ENCODE assay signal across 22 cellular contexts in genomic region chr4:121140712-121141111, GRCh38. TPM values are rescaled to one million over a fixed set of nuclear protein-coding genes. Genes with fewer than 3 reads are reported as not detected.
A peak's percentile ranks its signal among the peaks of the same experiment; 100 is the strongest.
DNase-seq lines count a peak whose midpoint lies in the region; ATAC-seq and TF ChIP-seq lines count a peak whose summit lies in the region.
"Had no signal": no experiment of that assay in that cellular context is flagged by ENCODE, and none has a peak within 500 bp of the region (broad histone marks: within the 10 kb centered on the region; RNA-seq: fewer than 3 reads in every experiment).

No MANE protein-coding gene starts in this region.

- DNase-seq in AG08395 (ENCODE audit: low spot score), result peak; percentile 75
- peak; percentile 76 for DNase-seq in HFFc6
- peak; percentile 32 for DNase-seq in amniotic stem cell (lab: John Stamatoyannopoulos, UW)
- peak; percentile 8 for DNase-seq in hepatic stellate cell (ENCODE audit: low spot score)
- no peak for DNase-seq in posterior cingulate gyrus
- DNase-seq in posterior vena cava (ENCODE audit: low spot score), result no peak
- DNase-seq in NOMO-1 treated with DMSO at 0.1 percent for 48 hours (lab: John Stamatoyannopoulos, UW; ENCODE audit: unreplicated experiment), result no peak
- DNase-seq: activated CD4-positive, alpha-beta memory T cell treated with anti-CD3 and anti-CD28 coated beads for 36 hours; body of pancreas; DMS79; Karpas-422; lower lobe of right lung; NCI-H146; NCI-H446; stimulated activated CD4-positive, alpha-beta T cell treated with anti-CD3 and anti-CD28 coated beads, Interleukin-1b, Interleukin-23, amount 100 ng/mL, for 48 hours; thyroid gland had no signal

- no peaks in the 10 kb centered on the region for H3K9me3 Mint-ChIP-seq in HFFc6
- H3K9me3 Mint-ChIP-seq: activated CD4-positive, alpha-beta memory T cell treated with anti-CD3 and anti-CD28 coated beads for 36 hours; natural killer cell treated with Interleukin-12 subunit alpha and Interleukin-12 subunit beta and Interleukin-15 and Interleukin-18, amount 100 ng/mL, for 72 hours had no signal

- H3K27ac Mint-ChIP-seq in HFFc6, result peak overlapping the region; percentile 89
- H3K27ac Mint-ChIP-seq: activated CD4-positive, alpha-beta memory T cell treated with anti-CD3 and anti-CD28 coated beads for 36 hours; B cell; natural killer cell treated with Interleukin-12 subunit alpha and Interleukin-12 subunit beta and Interleukin-15 and Interleukin-18, amount 100 ng/mL, for 72 hours had no signal

- H3K36me3 Mint-ChIP-seq in HFFc6 (ENCODE audit: low read depth), result no peaks in the 10 kb centered on the region

- peak overlapping the region; percentile 25 for H3K4me3 Mint-ChIP-seq in HFFc6
- H3K4me3 Mint-ChIP-seq: activated CD4-positive, alpha-beta memory T cell treated with anti-CD3 and anti-CD28 coated beads for 36 hours; B cell; natural killer cell treated with Interleukin-12 subunit alpha and Interleukin-12 subunit beta and Interleukin-15 and Interleukin-18, amount 100 ng/mL, for 72 hours had no signal

- TF ChIP-seq CTCF in HFFc6 (IDR thresholded peaks at IDR 0.05), result no peak

- peaks cover 60% of the 10 kb centered on the region for H3K4me1 Mint-ChIP-seq in HFFc6 (ENCODE audit: low read depth)
- H3K4me1 Mint-ChIP-seq: B cell had no signal

- intact Hi-C loops in posterior cingulate gyrus (cut with DNase I), result no loop called here
- intact Hi-C loops in posterior vena cava (cut with DNase I), result no loop called here

- no peaks in the 10 kb centered on the region for H3K27me3 Mint-ChIP-seq in HFFc6 (ENCODE audit: insufficient read depth)
- H3K27me3 Mint-ChIP-seq: activated CD4-positive, alpha-beta memory T cell treated with anti-CD3 and anti-CD28 coated beads for 36 hours; B cell; natural killer cell treated with Interleukin-12 subunit alpha and Interleukin-12 subunit beta and Interleukin-15 and Interleukin-18, amount 100 ng/mL, for 72 hours had no signal

- no peak for ATAC-seq in HG02885 (IDR thresholded peaks at IDR 0.05; ENCODE audit: poor library complexity, unreplicated experiment)
- ATAC-seq: body of pancreas; foreskin keratinocyte; GM12878; lower lobe of right lung; natural killer cell treated with Interleukin-12 subunit alpha and Interleukin-12 subunit beta and Interleukin-15 and Interleukin-18, amount 100 ng/mL, for 72 hours had no signal

RNA-seq across cellular contexts. Expression of gene TNIP3, which starts 23.4 kb away (rescaled TPM):
- total RNA-seq in HFFc6 (2021; fragmentation: NEBNext Ultra II Directional; extraction: Animal tissue kit (Norgen Biotek cat#: 25700)), result under 1 TPM; 0.31 to 0.70 (median 0.47) TPM
- under 1 TPM in 1 of 2 donors, not detected in 1; 0.19 TPM for total RNA-seq in posterior vena cava
- total RNA-seq: B cell, body of pancreas, SK-MEL-5, thyroid gland had no signal

Comparison
In these comparisons a context has a peak if more than half of its experiments do, and no peak if none do; other contexts are left out.
1. DNase-seq: peak in AG08395 (single experiment), HFFc6 (single experiment), amniotic stem cell (single experiment) and hepatic stellate cell (single experiment); none in posterior cingulate gyrus (0 of 10), posterior vena cava (single experiment) and NOMO-1 treated with DMSO at 0.1 percent for 48 hours (single experiment).